In genomic region chr7:47846117-47846836, GRCh38 we compare ENCODE assay signal across 14 cellular contexts.
DNase-seq lines count a peak whose midpoint lies in the region; TF ChIP-seq lines count a peak whose summit lies in the region.
"Had no signal": no experiment of that assay in that cellular context is flagged by ENCODE, and none has a peak within 500 bp of the region (broad histone marks: within the 10 kb centered on the region; RNA-seq: fewer than 3 reads in every experiment).

No MANE protein-coding gene starts in this region.

- WGBS in sigmoid colon, 2 donors = 89 to 94% methylated on average over 7 of the region's 7 CpGs

- H3K36me3 ChIP-seq in SJSA1 (no peaks in the 10 kb centered on the region), sigmoid colon (no peaks in the 10 kb centered on the region)
- H3K36me3 ChIP-seq: MG63 had no signal

- TF ChIP-seq EP300 in sigmoid colon (IDR thresholded peaks at IDR 0.05) = no peak

- DNase-seq in GM04504 (ENCODE audit: low read depth) = peak; percentile 10
- peak in 1 of 2 experiments; percentile 77 for DNase-seq in SJSA1 (ENCODE audit: low read depth in 1 of 2, low spot score in 2 of 2)
- peak; percentile 29 for DNase-seq in fibroblast of the aortic adventitia (ENCODE audit: low read depth)
- DNase-seq in non-pigmented ciliary epithelial cell (ENCODE audit: low read depth) = peak; percentile 19
- DNase-seq in KBM-7 = no peak
- DNase-seq in effector CD8-positive, alpha-beta T cell (lab: John Stamatoyannopoulos, UW) = no peak
- no peak for DNase-seq in RPMI8226
- DNase-seq in sigmoid colon = no peak
- DNase-seq: activated T-cell treated with anti-CD3 and anti-CD28 coated beads for 4 hours; GOT3; MG63; NCI-H2171 treated with DMSO at 0.1 percent for 48 hours; occipital lobe; stimulated activated CD4-positive, alpha-beta T cell treated with anti-CD3 and anti-CD28 coated beads, Interleukin-2, amount 100 ng/mL, for 24 hours had no signal

- TF ChIP-seq CTCF in fibroblast of the aortic adventitia (IDR thresholded peaks at IDR 0.05; ENCODE audit: insufficient read depth, low read length) (no peak), sigmoid colon (IDR thresholded peaks at IDR 0.05) (no peak)

- H3K4me3 ChIP-seq in SJSA1 (no peak overlapping the region), fibroblast of the aortic adventitia (ENCODE audit: low read depth, low read length) (no peak overlapping the region), sigmoid colon (no peak overlapping the region)
- H3K4me3 ChIP-seq: MG63 had no signal

- in situ Hi-C loops in KBM-7 (cut with MboI; ENCODE audit: low pct_unique_long_range_greater_than_20kb, low sequenced_read_pairs) = loop anchor here (25.0 kb wide), 1 partner anchor 584 kb away; no protein-coding TSS in a partner anchor

- H3K27ac ChIP-seq in SJSA1 (peak overlapping the region; percentile 36), sigmoid colon (no peak overlapping the region)

- H3K4me1 ChIP-seq in SJSA1 (replicated peaks) = peaks cover 48% of the 10 kb centered on the region
- no peaks in the 10 kb centered on the region for H3K4me1 ChIP-seq in sigmoid colon

- no peaks in the 10 kb centered on the region for H3K27me3 ChIP-seq in SJSA1 (replicated peaks)
- H3K27me3 ChIP-seq in sigmoid colon = no peaks in the 10 kb centered on the region
- H3K27me3 ChIP-seq: MG63 had no signal

- no peak for TF ChIP-seq POLR2A in sigmoid colon (IDR thresholded peaks at IDR 0.05)

- intact Hi-C loops in sigmoid colon (cut with DNase I) = no loop called here

- H3K9me3 ChIP-seq in SJSA1 (replicated peaks) = 0 out of 2 replicates have a peak, but pooled peaks cover 2% of the 10 kb centered on the region
- no peaks in the 10 kb centered on the region for H3K9me3 ChIP-seq in sigmoid colon
- H3K9me3 ChIP-seq: MG63 had no signal

Comparison
In these comparisons a context has a peak if more than half of its experiments do, and no peak if none do; other contexts are left out.
1. DNase-seq: peak in GM04504 (single experiment), fibroblast of the aortic adventitia (single experiment) and non-pigmented ciliary epithelial cell (single experiment); none in KBM-7 (single experiment), effector CD8-positive, alpha-beta T cell (single experiment), RPMI8226 (single experiment) and sigmoid colon (single experiment).